1 cellular context compared by ENCODE assay signal in the genomic region with DNA sequence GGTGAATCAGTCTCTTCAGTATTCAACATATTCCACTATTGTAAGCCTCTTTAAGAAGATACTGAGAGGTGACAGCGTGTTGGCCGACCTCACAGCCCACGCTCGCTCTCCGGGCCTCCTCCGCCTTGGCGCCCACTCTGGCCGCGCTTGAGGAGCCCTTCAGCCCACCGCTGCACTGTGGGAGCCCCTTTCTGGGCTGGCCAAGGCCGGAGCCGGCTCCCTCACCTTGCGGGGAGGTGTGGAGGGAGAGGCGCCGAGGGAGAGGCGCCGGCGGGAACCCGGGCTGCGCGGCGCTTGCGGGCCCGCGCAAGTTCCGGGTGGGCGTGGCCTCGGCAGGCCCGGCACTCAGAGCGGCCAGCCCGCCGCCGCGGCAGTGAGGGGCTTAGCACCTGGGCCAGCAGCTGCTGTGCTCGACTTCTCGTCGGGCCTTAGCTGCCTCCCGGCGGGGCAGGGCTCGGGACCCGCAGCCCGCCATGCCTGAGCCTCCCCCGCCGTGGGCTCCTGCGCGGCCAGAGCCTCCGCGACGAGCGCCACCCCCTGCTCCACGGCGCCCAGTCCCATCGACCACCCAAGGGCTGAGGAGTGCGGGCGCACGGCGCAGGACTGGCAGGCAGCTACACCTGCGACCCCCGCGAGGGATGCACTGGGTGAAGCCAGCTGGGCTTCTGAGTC.
TF ChIP-seq lines count a peak whose summit lies in the region.
"Not testable (repeated sequence)": the region's sequence is repeated elsewhere in the genome, so short reads cannot be mapped to it uniquely, and the experiment has no call there.

No MANE protein-coding gene starts in this region.

TF ChIP-seq in K562, 482 proteins besides CTCF, POLR2A, EP300 and RAD21 (continued from another document and continues in another):
- TF ChIP-seq, protein P1, sequence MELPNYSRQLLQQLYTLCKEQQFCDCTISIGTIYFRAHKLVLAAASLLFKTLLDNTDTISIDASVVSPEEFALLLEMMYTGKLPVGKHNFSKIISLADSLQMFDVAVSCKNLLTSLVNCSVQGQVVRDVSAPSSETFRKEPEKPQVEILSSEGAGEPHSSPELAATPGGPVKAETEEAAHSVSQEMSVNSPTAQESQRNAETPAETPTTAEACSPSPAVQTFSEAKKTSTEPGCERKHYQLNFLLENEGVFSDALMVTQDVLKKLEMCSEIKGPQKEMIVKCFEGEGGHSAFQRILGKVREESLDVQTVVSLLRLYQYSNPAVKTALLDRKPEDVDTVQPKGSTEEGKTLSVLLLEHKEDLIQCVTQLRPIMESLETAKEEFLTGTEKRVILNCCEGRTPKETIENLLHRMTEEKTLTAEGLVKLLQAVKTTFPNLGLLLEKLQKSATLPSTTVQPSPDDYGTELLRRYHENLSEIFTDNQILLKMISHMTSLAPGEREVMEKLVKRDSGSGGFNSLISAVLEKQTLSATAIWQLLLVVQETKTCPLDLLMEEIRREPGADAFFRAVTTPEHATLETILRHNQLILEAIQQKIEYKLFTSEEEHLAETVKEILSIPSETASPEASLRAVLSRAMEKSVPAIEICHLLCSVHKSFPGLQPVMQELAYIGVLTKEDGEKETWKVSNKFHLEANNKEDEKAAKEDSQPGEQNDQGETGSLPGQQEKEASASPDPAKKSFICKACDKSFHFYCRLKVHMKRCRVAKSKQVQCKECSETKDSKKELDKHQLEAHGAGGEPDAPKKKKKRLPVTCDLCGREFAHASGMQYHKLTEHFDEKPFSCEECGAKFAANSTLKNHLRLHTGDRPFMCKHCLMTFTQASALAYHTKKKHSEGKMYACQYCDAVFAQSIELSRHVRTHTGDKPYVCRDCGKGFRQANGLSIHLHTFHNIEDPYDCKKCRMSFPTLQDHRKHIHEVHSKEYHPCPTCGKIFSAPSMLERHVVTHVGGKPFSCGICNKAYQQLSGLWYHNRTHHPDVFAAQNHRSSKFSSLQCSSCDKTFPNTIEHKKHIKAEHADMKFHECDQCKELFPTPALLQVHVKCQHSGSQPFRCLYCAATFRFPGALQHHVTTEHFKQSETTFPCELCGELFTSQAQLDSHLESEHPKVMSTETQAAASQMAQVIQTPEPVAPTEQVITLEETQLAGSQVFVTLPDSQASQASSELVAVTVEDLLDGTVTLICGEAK (IDR thresholded peaks at IDR 0.05), result peak; percentile 45; the same call in 1 of the 2 replicates
- TF ChIP-seq, protein P1 (CRISPR knock-in tag; IDR thresholded peaks at IDR 0.05), result not testable (repeated sequence)
- peak; percentile 48; the same call in 1 of the 2 replicates for TF ChIP-seq SIN3B (IDR thresholded peaks at IDR 0.05; ENCODE audit: low read depth)
- peak; percentile 43; the same call in 1 of the 2 replicates for TF ChIP-seq BRD4 (IDR thresholded peaks at IDR 0.05)
- peak; percentile 23; the same call in 1 of the 2 replicates for TF ChIP-seq SOX6 (IDR thresholded peaks at IDR 0.05)
- TF ChIP-seq SIN3A (IDR thresholded peaks at IDR 0.05; ENCODE audit: borderline replicate concordance in 2 of 2, control insufficient read depth in 1 of 2, low read depth in 2 of 2, low read length in 2 of 2), result peak; percentile 82 to 88; a peak in 2 of 4 replicates
- TF ChIP-seq ZBTB17 (CRISPR knock-in tag; IDR thresholded peaks at IDR 0.05), result 0 out of 2 replicates have a peak, but pooled peaks have one; percentile 80
- TF ChIP-seq ZEB2 (IDR thresholded peaks at IDR 0.05), result peak; percentile 87
- peak; percentile 69; the same call in 1 of the 2 replicates for TF ChIP-seq ZNF431 (CRISPR knock-in tag; IDR thresholded peaks at IDR 0.05)
- TF ChIP-seq CCNT2 (IDR thresholded peaks at IDR 0.05; ENCODE audit: borderline replicate concordance, extremely low read depth, insufficient read length, low read depth, low read length), result peak; percentile 53
- TF ChIP-seq, protein P2, sequence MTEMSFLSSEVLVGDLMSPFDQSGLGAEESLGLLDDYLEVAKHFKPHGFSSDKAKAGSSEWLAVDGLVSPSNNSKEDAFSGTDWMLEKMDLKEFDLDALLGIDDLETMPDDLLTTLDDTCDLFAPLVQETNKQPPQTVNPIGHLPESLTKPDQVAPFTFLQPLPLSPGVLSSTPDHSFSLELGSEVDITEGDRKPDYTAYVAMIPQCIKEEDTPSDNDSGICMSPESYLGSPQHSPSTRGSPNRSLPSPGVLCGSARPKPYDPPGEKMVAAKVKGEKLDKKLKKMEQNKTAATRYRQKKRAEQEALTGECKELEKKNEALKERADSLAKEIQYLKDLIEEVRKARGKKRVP (CRISPR knock-in tag; IDR thresholded peaks at IDR 0.05), result 0 out of 2 replicates have a peak, but pooled peaks have one; percentile 36
- peak; percentile 83 for TF ChIP-seq L3MBTL2 (IDR thresholded peaks at IDR 0.05)
- peak; percentile 71 for TF ChIP-seq MTA1 (IDR thresholded peaks at IDR 0.05; ENCODE audit: borderline replicate concordance)
- TF ChIP-seq, protein P3, sequence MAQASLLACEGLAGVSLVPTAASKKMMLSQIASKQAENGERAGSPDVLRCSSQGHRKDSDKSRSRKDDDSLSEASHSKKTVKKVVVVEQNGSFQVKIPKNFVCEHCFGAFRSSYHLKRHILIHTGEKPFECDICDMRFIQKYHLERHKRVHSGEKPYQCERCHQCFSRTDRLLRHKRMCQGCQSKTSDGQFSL (CRISPR knock-in tag; IDR thresholded peaks at IDR 0.05), result 0 out of 2 replicates have a peak, but pooled peaks have one; percentile 44
- TF ChIP-seq, protein P3 (tag; IDR thresholded peaks at IDR 0.05), result not testable (repeated sequence)
- TF ChIP-seq POLR2H (tag; IDR thresholded peaks at IDR 0.05; ENCODE audit: low read depth), result peak; percentile 63; the same call in 1 of the 2 replicates
- TF ChIP-seq, protein P4, sequence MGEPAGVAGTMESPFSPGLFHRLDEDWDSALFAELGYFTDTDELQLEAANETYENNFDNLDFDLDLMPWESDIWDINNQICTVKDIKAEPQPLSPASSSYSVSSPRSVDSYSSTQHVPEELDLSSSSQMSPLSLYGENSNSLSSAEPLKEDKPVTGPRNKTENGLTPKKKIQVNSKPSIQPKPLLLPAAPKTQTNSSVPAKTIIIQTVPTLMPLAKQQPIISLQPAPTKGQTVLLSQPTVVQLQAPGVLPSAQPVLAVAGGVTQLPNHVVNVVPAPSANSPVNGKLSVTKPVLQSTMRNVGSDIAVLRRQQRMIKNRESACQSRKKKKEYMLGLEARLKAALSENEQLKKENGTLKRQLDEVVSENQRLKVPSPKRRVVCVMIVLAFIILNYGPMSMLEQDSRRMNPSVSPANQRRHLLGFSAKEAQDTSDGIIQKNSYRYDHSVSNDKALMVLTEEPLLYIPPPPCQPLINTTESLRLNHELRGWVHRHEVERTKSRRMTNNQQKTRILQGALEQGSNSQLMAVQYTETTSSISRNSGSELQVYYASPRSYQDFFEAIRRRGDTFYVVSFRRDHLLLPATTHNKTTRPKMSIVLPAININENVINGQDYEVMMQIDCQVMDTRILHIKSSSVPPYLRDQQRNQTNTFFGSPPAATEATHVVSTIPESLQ (CRISPR knock-in tag; IDR thresholded peaks at IDR 0.05), result peak; percentile 30; the same call in 1 of the 2 replicates
- TF ChIP-seq ZNF76 (CRISPR knock-in tag; IDR thresholded peaks at IDR 0.05; ENCODE audit: borderline replicate concordance), result 0 out of 2 replicates have a peak, but pooled peaks have one; percentile 40
- peak; percentile 87 for TF ChIP-seq CTBP1 (IDR thresholded peaks at IDR 0.05; ENCODE audit: borderline replicate concordance)
- TF ChIP-seq NONO (IDR thresholded peaks at IDR 0.05; ENCODE audit: low read depth in 2 of 2, low read length in 1 of 2), result peak; percentile 61 to 88
- TF ChIP-seq TEAD1 (CRISPR knock-in tag; IDR thresholded peaks at IDR 0.05), result peak; percentile 55 to 91; a peak in 2 of 4 replicates
- 0 out of 2 replicates have a peak, but pooled peaks have one; percentile 37 for TF ChIP-seq NR2F6 (CRISPR knock-in tag; IDR thresholded peaks at IDR 0.05)
- TF ChIP-seq POLR2B (IDR thresholded peaks at IDR 0.05; ENCODE audit: low read depth, partially characterized antibody), result peak; percentile 83
- TF ChIP-seq, protein P5, sequence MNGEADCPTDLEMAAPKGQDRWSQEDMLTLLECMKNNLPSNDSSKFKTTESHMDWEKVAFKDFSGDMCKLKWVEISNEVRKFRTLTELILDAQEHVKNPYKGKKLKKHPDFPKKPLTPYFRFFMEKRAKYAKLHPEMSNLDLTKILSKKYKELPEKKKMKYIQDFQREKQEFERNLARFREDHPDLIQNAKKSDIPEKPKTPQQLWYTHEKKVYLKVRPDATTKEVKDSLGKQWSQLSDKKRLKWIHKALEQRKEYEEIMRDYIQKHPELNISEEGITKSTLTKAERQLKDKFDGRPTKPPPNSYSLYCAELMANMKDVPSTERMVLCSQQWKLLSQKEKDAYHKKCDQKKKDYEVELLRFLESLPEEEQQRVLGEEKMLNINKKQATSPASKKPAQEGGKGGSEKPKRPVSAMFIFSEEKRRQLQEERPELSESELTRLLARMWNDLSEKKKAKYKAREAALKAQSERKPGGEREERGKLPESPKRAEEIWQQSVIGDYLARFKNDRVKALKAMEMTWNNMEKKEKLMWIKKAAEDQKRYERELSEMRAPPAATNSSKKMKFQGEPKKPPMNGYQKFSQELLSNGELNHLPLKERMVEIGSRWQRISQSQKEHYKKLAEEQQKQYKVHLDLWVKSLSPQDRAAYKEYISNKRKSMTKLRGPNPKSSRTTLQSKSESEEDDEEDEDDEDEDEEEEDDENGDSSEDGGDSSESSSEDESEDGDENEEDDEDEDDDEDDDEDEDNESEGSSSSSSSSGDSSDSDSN (IDR thresholded peaks at IDR 0.05; ENCODE audit: borderline replicate concordance in 1 of 2, low read depth in 2 of 2, low read length in 2 of 2), result peak; percentile 62 to 83; a peak in 1 of 4 replicates
- peak; percentile 84 for TF ChIP-seq EP400 (IDR thresholded peaks at IDR 0.05)
- TF ChIP-seq, protein P6, sequence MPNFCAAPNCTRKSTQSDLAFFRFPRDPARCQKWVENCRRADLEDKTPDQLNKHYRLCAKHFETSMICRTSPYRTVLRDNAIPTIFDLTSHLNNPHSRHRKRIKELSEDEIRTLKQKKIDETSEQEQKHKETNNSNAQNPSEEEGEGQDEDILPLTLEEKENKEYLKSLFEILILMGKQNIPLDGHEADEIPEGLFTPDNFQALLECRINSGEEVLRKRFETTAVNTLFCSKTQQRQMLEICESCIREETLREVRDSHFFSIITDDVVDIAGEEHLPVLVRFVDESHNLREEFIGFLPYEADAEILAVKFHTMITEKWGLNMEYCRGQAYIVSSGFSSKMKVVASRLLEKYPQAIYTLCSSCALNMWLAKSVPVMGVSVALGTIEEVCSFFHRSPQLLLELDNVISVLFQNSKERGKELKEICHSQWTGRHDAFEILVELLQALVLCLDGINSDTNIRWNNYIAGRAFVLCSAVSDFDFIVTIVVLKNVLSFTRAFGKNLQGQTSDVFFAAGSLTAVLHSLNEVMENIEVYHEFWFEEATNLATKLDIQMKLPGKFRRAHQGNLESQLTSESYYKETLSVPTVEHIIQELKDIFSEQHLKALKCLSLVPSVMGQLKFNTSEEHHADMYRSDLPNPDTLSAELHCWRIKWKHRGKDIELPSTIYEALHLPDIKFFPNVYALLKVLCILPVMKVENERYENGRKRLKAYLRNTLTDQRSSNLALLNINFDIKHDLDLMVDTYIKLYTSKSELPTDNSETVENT (CRISPR knock-in tag; IDR thresholded peaks at IDR 0.05), result peak; percentile 92
- peak; percentile 66 for TF ChIP-seq ATF7 (IDR thresholded peaks at IDR 0.05)
- peak; percentile 27; the same call in 1 of the 2 replicates for TF ChIP-seq SMAD3 (CRISPR knock-in tag; conservative IDR thresholded peaks at IDR 0.05)
- 0 out of 2 replicates have a peak, but pooled peaks have one; percentile 37 for TF ChIP-seq ZKSCAN1 (IDR thresholded peaks at IDR 0.05; ENCODE audit: low read depth, low read length)
- peak; percentile 99 for TF ChIP-seq RB1 (IDR thresholded peaks at IDR 0.05; ENCODE audit: low read depth)
- TF ChIP-seq, protein P7, sequence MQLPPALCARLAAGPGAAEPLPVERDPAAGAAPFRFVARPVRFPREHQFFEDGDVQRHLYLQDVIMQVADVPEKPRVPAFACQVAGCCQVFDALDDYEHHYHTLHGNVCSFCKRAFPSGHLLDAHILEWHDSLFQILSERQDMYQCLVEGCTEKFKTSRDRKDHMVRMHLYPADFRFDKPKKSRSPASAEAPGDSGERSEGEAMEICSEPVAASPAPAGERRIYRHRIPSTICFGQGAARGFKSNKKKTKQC (CRISPR knock-in tag; IDR thresholded peaks at IDR 0.05), result peak; percentile 85; the same call in 1 of the 2 replicates
- TF ChIP-seq, protein P8, sequence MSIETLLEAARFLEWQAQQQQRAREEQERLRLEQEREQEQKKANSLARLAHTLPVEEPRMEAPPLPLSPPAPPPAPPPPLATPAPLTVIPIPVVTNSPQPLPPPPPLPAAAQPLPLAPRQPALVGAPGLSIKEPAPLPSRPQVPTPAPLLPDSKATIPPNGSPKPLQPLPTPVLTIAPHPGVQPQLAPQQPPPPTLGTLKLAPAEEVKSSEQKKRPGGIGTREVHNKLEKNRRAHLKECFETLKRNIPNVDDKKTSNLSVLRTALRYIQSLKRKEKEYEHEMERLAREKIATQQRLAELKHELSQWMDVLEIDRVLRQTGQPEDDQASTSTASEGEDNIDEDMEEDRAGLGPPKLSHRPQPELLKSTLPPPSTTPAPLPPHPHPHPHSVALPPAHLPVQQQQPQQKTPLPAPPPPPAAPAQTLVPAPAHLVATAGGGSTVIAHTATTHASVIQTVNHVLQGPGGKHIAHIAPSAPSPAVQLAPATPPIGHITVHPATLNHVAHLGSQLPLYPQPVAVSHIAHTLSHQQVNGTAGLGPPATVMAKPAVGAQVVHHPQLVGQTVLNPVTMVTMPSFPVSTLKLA (conservative IDR thresholded peaks at IDR 0.05), result peak; percentile 61 to 84; a peak in 3 of 4 replicates
- TF ChIP-seq MYC (IDR thresholded peaks at IDR 0.05; ENCODE audit: low read depth, low read length), result peak; percentile 67; the same call in 1 of the 2 replicates
- not testable (repeated sequence) for TF ChIP-seq MYC (CRISPR knock-in tag; IDR thresholded peaks at IDR 0.05; ENCODE audit: borderline replicate concordance, low read depth)
